In the genomic region with DNA sequence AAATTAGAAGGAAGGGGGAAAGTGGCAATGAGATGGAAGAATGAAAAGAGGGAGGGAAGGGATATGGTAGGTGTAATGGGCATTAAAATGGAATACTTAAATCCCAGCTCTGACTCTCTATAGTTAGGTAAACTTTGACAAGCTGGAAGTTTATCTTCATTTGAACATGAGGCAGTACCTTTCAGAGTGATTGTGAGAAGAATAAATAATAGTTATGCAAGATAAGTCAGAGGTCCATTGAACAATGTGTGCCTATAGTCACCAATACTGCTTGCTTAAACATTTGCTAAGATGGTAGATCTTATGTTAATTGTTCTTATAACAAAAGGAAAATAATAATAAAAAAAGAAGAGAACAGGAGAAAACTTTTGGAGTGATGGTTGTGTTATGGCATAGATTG, we compare ENCODE assay signal across 8 cellular contexts.
"Had no signal": no experiment of that assay in that cellular context is flagged by ENCODE, and none has a peak within 500 bp of the region (broad histone marks: within the 10 kb centered on the region; RNA-seq: fewer than 3 reads in every experiment).

No MANE protein-coding gene starts in this region.

- DNase-seq: GDM1, GF-D8 had no signal

- ATAC-seq: GM12878 had no signal

- H3K4me3 ChIP-seq: GM12878 had no signal

- FAIRE-seq: G401.6, GM12878, GM12891, GM12892, GM18507, GM19239 had no signal
